In the genomic region with DNA sequence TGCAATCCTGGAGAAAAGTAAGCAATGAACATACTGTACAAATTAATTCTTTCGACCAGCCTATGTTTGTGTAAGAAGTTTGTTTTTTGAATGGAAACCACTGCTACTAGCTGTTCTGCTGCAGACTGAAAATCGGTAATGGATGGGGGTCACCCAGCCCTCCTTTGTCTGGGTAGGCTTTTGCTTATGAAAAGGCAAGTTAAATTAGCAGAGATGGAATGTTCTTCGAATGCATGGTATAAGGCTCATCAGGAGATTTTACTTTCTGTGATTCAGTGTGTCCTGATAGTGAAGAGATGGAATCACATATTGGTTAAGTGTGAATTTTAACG, we compare ENCODE assay signal across 16 cellular contexts. TPM values are rescaled to one million over a fixed set of nuclear protein-coding genes. Genes with fewer than 3 reads are reported as not detected.
DNase-seq lines count a peak whose midpoint lies in the region; ATAC-seq, FAIRE-seq and TF ChIP-seq lines count a peak whose summit lies in the region.
"Had no signal": no experiment of that assay in that cellular context is flagged by ENCODE, and none has a peak within 500 bp of the region (broad histone marks: within the 10 kb centered on the region; RNA-seq: fewer than 3 reads in every experiment).

No MANE protein-coding gene starts in this region.

- H3K4me1 ChIP-seq in esophagus squamous epithelium (peaks cover 6 to 38% (median 12%) of the 10 kb centered on the region in 3 donors), neuronal stem cell (ENCODE audit: control insufficient read depth in 2 of 2, insufficient read depth in 1 of 2, low read depth in 1 of 2, low read length in 2 of 2) (peaks cover 8 to 28% of the 10 kb centered on the region in 2 donors), small intestine (ENCODE audit: control insufficient read depth in 2 of 2, insufficient read depth in 1 of 2, low read depth in 1 of 2, low read length in 1 of 2) (no peaks in the 10 kb centered on the region), testis (peaks cover 10% of the 10 kb centered on the region), aorta (ENCODE audit: control insufficient read depth in 1 of 2, insufficient read depth in 2 of 2, low read length in 2 of 2) (no peaks in the 10 kb centered on the region), heart left ventricle (peaks cover 0 to 9% (median 0%) of the 10 kb centered on the region in 12 donors)

- no peak overlapping the region for H3K9ac ChIP-seq in neuronal stem cell (ENCODE audit: low read depth, low read length, poor library complexity)

- H3K79me1 ChIP-seq in neuronal stem cell (ENCODE audit: low read depth, low read length), result no peaks in the 10 kb centered on the region

- intact Hi-C loops in esophagus squamous epithelium (cut with DNase I), result no loop called here
- intact Hi-C loops in testis (cut with DNase I; ENCODE audit: low total_unique reads), result no loop called here
- intact Hi-C loops in aorta (cut with DNase I), result no loop called here
- intact Hi-C loops in heart left ventricle (cut with DNase I), result no loop called here

- H2BK12ac ChIP-seq in neuronal stem cell (ENCODE audit: low read length), result no peak overlapping the region

- peak overlapping the region in 1 of 4 donors; percentile 52 for H3K4me3 ChIP-seq in esophagus squamous epithelium
- H3K4me3 ChIP-seq in neuronal stem cell (ENCODE audit: low read length in 2 of 2), result peak overlapping the region in 1 of 2 donors; percentile 41
- no peak overlapping the region for H3K4me3 ChIP-seq in small intestine (ENCODE audit: low read depth in 1 of 2, low read length in 2 of 2)
- no peak overlapping the region for H3K4me3 ChIP-seq in testis
- H3K4me3 ChIP-seq in aorta (ENCODE audit: low read length in 2 of 2), result no peak overlapping the region
- H3K4me3 ChIP-seq in heart left ventricle, result peak overlapping the region in 5 of 12 donors; percentile 7 to 46 (median 38)
- H3K4me3 ChIP-seq: GM12878 had no signal

- H2BK15ac ChIP-seq in neuronal stem cell (ENCODE audit: low read length), result no peak overlapping the region

- H3K23ac ChIP-seq in neuronal stem cell (ENCODE audit: low read depth, low read length, poor library complexity), result no peak overlapping the region

- H3K9me3 ChIP-seq in esophagus squamous epithelium (no peaks in the 10 kb centered on the region), neuronal stem cell (replicated peaks in 1 of 2; ENCODE audit: control insufficient read depth in 2 of 2, insufficient read depth in 1 of 2, low read depth in 1 of 2, low read length in 2 of 2) (no peaks in the 10 kb centered on the region), small intestine (ENCODE audit: control insufficient read depth, low read depth) (no peaks in the 10 kb centered on the region), testis (no peaks in the 10 kb centered on the region), aorta (ENCODE audit: control insufficient read depth, low read length) (no peaks in the 10 kb centered on the region), heart left ventricle (no peaks in the 10 kb centered on the region)

- H3K27me3 ChIP-seq in esophagus squamous epithelium (peaks cover 0 to 8% (median 0%) of the 10 kb centered on the region in 4 donors), neuronal stem cell (ENCODE audit: control insufficient read depth in 3 of 3, insufficient read depth in 3 of 3, low read depth in 1 of 3, low read length in 3 of 3) (no peaks in the 10 kb centered on the region), small intestine (ENCODE audit: control insufficient read depth in 2 of 2, insufficient read depth in 2 of 2, low read length in 2 of 2) (no peaks in the 10 kb centered on the region), testis (no peaks in the 10 kb centered on the region), aorta (ENCODE audit: control insufficient read depth in 1 of 2, insufficient read depth in 2 of 2, low read length in 1 of 2) (no peaks in the 10 kb centered on the region), heart left ventricle (peaks cover 0 to 10% (median 0%) of the 10 kb centered on the region in 9 donors)

- FAIRE-seq in small intestine (lab: Jason Lieb, UNC), result no peak
- FAIRE-seq: GM12878 had no signal

- no peak overlapping the region for H3K4ac ChIP-seq in neuronal stem cell (ENCODE audit: low read length)

- H2AK5ac ChIP-seq in neuronal stem cell (ENCODE audit: low read depth, low read length), result no peak overlapping the region

- H2BK120ac ChIP-seq in neuronal stem cell (ENCODE audit: low read depth, low read length), result no peak overlapping the region

- H2AFZ ChIP-seq in neuronal stem cell (ENCODE audit: low read length), result peak overlapping the region; percentile 82

- no peak overlapping the region for H2BK5ac ChIP-seq in neuronal stem cell (ENCODE audit: low read length)

- H4K91ac ChIP-seq in neuronal stem cell (ENCODE audit: low read depth, low read length, poor library complexity), result no peak overlapping the region

- H3K36me3 ChIP-seq in esophagus squamous epithelium (no peaks in the 10 kb centered on the region), neuronal stem cell (replicated peaks in 1 of 2; ENCODE audit: control insufficient read depth in 2 of 2, insufficient read depth in 2 of 2, low read length in 2 of 2) (no peaks in the 10 kb centered on the region), small intestine (ENCODE audit: control insufficient read depth in 2 of 2, insufficient read depth in 2 of 2, low read length in 2 of 2) (no peaks in the 10 kb centered on the region), testis (ENCODE audit: low read depth, missing control alignments) (no peaks in the 10 kb centered on the region), aorta (ENCODE audit: control insufficient read depth in 1 of 2, insufficient read depth in 2 of 2, low read length in 1 of 2) (no peaks in the 10 kb centered on the region), heart left ventricle (no peaks in the 10 kb centered on the region)

- no peak for TF ChIP-seq CTCF in RWPE1 (conservative IDR thresholded peaks at IDR 0.05; ENCODE audit: low read depth)
- TF ChIP-seq CTCF in esophagus squamous epithelium (IDR thresholded peaks at IDR 0.05), result no peak
- TF ChIP-seq CTCF in testis (IDR thresholded peaks at IDR 0.05), result no peak
- TF ChIP-seq CTCF in heart left ventricle (IDR thresholded peaks at IDR 0.05), result no peak

- H3K4me2 ChIP-seq in neuronal stem cell (ENCODE audit: insufficient read depth, low read length, poor library complexity, severe bottlenecking), result no peak overlapping the region

- H3K14ac ChIP-seq in neuronal stem cell (ENCODE audit: low read length), result no peak overlapping the region

- POLR2A ChIA-PET in RWPE1 (lab: Yijun Ruan, JAX; ENCODE audit: low non-redundant PET), result no interaction called here

- whole genome bisulfite sequencing in esophagus squamous epithelium, 2 donors, result 26 to 33% methylated on average over 4 of the region's 4 CpGs
- no CpG with 5 or more reads among the region's 4 CpGs for WGBS in neuronal stem cell (ENCODE audit: extremely low coverage in 2 of 2, insufficient read length in 2 of 2, insufficient replicate concordance in 1 of 2), 2 donors
- 27 to 42% (median 30%) methylated on average over 4 of the region's 4 CpGs for WGBS in small intestine, 3 donors
- WGBS in testis, 2 donors, result 16 to 24% methylated on average over 4 of the region's 4 CpGs
- WGBS in aorta, 2 donors, result 12 to 18% methylated on average over 4 of the region's 4 CpGs
- 39 to 47% (median 45%) methylated on average over 4 of the region's 4 CpGs for WGBS in heart left ventricle, 4 donors

- ATAC-seq in aorta (ENCODE audit: low FRiP score) (no peak), heart left ventricle (no peak)
- ATAC-seq: GM12878; right cardiac atrium; stimulated activated effector memory CD8-positive, alpha-beta T cell treated with anti-CD3 and anti-CD28 coated beads, Interleukin-12 subunit alpha, Interleukin-12 subunit beta, amount 100 ng/mL, for 72 hours had no signal

- CTCF ChIA-PET in RWPE1 (lab: Yijun Ruan, JAX), result no interaction called here

- TF ChIP-seq POLR2A in esophagus squamous epithelium (IDR thresholded peaks at IDR 0.05), result no peak
- no peak for TF ChIP-seq POLR2A in testis (IDR thresholded peaks at IDR 0.05)
- no peak for TF ChIP-seq POLR2A in heart left ventricle (IDR thresholded peaks at IDR 0.05)

- no peak overlapping the region for H4K8ac ChIP-seq in neuronal stem cell (ENCODE audit: low read depth, low read length)

- no peak overlapping the region for H3K18ac ChIP-seq in neuronal stem cell (ENCODE audit: low read length)

- H3K27ac ChIP-seq in RWPE1 (peak overlapping the region; percentile 50; the same call in 1 of the 2 replicates), esophagus squamous epithelium (peak overlapping the region in 3 of 4 donors; percentile 53 to 82 (median 58)), neuronal stem cell (replicated peaks; ENCODE audit: low read length) (peak overlapping the region; percentile 64), small intestine (ENCODE audit: low read depth in 1 of 2, low read length in 1 of 2) (no peak overlapping the region), testis (no peak overlapping the region), aorta (ENCODE audit: low read depth in 1 of 2, low read length in 2 of 2) (no peak overlapping the region), heart left ventricle (no peak overlapping the region)

- DNase-seq in DMS114 treated with DMSO at 0.1 percent for 48 hours (lab: John Stamatoyannopoulos, UW; ENCODE audit: unreplicated experiment) (peak; percentile 36), RWPE1 (ENCODE audit: low spot score) (no peak), esophagus squamous epithelium (lab: John Stamatoyannopoulos, UW) (no peak), neuronal stem cell (ENCODE audit: low spot score) (no peak), small intestine (no peak), testis (no peak), aorta (no peak), heart left ventricle (no peak)
- DNase-seq: activated CD4-positive, alpha-beta T cell treated with anti-CD3 and anti-CD28 coated beads, Interleukin-2, amount 50 U/mL, for 48 hours; left cardiac atrium; right cardiac atrium; Right ventricle myocardium superior; stimulated activated CD4-positive, alpha-beta T cell treated with anti-CD3 and anti-CD28 coated beads, Interleukin-4, amount 100 ng/mL, for 4 hours; T1000 had no signal

RNA-seq across cellular contexts. Expression of a gene that starts 53.8 kb away (rescaled TPM):
- total RNA-seq in esophagus squamous epithelium (100 to 1,000 TPM; 243 to 631 (median 564) TPM), testis (100 to 1,000 TPM; 144 to 285 TPM), aorta (100 to 1,000 TPM; 367 to 387 TPM), heart left ventricle (100 to 1,000 TPM; 123 to 326 (median 244) TPM)
- polyA plus RNA-seq in neuronal stem cell (2013, experiment 1 of 2), result 875 TPM
- polyA plus RNA-seq in neuronal stem cell (2013, experiment 2 of 2), result 863 TPM
- polyA plus RNA-seq in small intestine (1,000 to 10,000 TPM in 2 of 3 donors, 100 to 1,000 TPM in 1; 838 to 1,497 (median 1,356) TPM), testis (ENCODE audit: insufficient read depth, low read depth, low replicate concordance) (448 TPM), aorta (1,000 to 10,000 TPM in 1 of 2 donors, 100 to 1,000 TPM in 1; 744 to 1,663 TPM), heart left ventricle (100 to 1,000 TPM; 208 to 820 TPM)

RNA-seq across cellular contexts. Expression of a gene that starts 54.2 kb away (rescaled TPM):
- total RNA-seq in esophagus squamous epithelium (100 to 1,000 TPM in 2 of 4 donors, 10 to 100 TPM in 2; 87.5 to 155 (median 95.9) TPM), testis (10 to 100 TPM; 73.1 to 86.8 TPM), aorta (10 to 100 TPM; 65.2 to 67.0 TPM), heart left ventricle (100 to 1,000 TPM; 302 to 804 (median 536) TPM)
- 31.8 TPM for polyA plus RNA-seq in neuronal stem cell (2013, experiment 1 of 2)
- 31.9 TPM for polyA plus RNA-seq in neuronal stem cell (2013, experiment 2 of 2)
- polyA plus RNA-seq in small intestine (10 to 100 TPM; 33.5 to 53.9 (median 47.6) TPM), testis (ENCODE audit: insufficient read depth, low read depth, low replicate concordance) (75.8 TPM), aorta (10 to 100 TPM; 14.4 to 20.3 TPM), heart left ventricle (100 to 1,000 TPM in 1 of 2 donors, 10 to 100 TPM in 1; 97.0 to 168 TPM)

Comparison
In these comparisons a context has a peak if more than half of its experiments do, and no peak if none do; other contexts are left out.
1. H3K27ac ChIP-seq: peak in RWPE1 (single experiment), esophagus squamous epithelium (3 of 4) and neuronal stem cell (single experiment); none in small intestine (0 of 2), testis (0 of 2), aorta (0 of 2) and heart left ventricle (0 of 12).